Comparison of ENCODE assay signal across 1 cellular context in the genomic region with DNA sequence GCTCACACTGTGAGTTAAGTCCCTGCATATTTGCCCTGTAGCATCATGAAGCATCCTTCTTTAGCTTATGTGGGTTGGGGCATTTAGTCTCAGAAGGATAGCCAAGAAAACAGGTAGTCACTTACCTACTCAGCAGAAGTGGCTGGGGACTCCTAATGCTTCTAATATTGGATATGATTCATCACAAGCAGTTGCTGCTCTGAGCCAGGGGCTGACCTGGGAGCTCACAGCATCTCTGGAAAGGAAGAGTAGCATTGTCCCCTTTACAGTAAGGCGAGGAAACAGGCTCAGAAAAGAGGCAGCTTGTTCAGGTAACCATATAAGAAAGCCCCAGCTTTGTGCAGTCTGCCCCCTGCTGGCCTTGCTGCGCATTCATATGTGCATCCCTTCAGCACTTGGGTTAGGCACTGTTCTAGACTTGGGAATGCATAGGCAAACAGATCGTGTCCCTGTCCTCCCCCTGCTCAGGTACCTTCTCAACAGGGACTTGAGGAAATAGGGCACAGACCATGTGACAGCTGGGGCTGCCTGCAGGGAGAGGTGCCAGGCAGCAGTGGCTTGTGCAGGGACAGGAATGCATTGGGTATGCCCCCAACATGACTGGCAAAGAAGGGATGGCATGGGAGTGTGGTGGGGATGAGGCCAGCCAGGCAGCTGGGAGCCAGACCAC.
TF ChIP-seq lines count a peak whose summit lies in the region.

No MANE protein-coding gene starts in this region.

TF ChIP-seq in GM23338, 12 proteins besides CTCF, POLR2A, EP300 and RAD21 (continued from another document):
- TF ChIP-seq ZNF462 (CRISPR knock-in tag; IDR thresholded peaks at IDR 0.05) (no peak), POLR2AphosphoS5 (IDR thresholded peaks at IDR 0.05; ENCODE audit: low read depth) (no peak)
- TF ChIP-seq, protein P1, sequence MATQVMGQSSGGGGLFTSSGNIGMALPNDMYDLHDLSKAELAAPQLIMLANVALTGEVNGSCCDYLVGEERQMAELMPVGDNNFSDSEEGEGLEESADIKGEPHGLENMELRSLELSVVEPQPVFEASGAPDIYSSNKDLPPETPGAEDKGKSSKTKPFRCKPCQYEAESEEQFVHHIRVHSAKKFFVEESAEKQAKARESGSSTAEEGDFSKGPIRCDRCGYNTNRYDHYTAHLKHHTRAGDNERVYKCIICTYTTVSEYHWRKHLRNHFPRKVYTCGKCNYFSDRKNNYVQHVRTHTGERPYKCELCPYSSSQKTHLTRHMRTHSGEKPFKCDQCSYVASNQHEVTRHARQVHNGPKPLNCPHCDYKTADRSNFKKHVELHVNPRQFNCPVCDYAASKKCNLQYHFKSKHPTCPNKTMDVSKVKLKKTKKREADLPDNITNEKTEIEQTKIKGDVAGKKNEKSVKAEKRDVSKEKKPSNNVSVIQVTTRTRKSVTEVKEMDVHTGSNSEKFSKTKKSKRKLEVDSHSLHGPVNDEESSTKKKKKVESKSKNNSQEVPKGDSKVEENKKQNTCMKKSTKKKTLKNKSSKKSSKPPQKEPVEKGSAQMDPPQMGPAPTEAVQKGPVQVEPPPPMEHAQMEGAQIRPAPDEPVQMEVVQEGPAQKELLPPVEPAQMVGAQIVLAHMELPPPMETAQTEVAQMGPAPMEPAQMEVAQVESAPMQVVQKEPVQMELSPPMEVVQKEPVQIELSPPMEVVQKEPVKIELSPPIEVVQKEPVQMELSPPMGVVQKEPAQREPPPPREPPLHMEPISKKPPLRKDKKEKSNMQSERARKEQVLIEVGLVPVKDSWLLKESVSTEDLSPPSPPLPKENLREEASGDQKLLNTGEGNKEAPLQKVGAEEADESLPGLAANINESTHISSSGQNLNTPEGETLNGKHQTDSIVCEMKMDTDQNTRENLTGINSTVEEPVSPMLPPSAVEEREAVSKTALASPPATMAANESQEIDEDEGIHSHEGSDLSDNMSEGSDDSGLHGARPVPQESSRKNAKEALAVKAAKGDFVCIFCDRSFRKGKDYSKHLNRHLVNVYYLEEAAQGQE (IDR thresholded peaks at IDR 0.05; ENCODE audit: unreplicated experiment), result no peak
- TF ChIP-seq, protein P2, sequence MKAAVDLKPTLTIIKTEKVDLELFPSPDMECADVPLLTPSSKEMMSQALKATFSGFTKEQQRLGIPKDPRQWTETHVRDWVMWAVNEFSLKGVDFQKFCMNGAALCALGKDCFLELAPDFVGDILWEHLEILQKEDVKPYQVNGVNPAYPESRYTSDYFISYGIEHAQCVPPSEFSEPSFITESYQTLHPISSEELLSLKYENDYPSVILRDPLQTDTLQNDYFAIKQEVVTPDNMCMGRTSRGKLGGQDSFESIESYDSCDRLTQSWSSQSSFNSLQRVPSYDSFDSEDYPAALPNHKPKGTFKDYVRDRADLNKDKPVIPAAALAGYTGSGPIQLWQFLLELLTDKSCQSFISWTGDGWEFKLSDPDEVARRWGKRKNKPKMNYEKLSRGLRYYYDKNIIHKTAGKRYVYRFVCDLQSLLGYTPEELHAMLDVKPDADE (IDR thresholded peaks at IDR 0.05), result no peak
TF ChIP-seq in GM23338: peak in this region for 0.
